21 cellular contexts compared by ENCODE assay signal in the genomic region with DNA sequence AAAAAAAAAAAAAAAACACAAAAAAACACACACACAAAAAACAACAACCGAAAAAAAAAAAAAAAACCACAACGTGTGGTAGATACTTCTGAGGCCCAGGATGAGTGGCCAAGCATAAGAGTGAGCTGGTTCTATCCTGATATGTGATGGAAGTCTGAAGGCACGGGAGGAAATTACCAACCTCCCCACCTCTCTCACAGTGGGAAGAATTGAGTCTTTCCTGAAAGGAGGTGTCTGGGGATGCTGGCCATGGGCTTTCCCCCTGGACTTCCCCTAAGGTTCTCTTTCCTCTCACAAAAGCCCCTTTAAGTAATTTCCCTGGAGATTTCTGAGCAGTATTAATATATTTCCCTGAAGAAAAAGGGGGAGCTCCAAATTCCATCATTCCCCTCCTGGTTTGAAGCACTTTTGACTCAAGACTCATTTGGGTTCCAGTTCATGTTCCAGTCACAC. TPM values are rescaled to one million over a fixed set of nuclear protein-coding genes. Genes with fewer than 3 reads are reported as not detected.
DNase-seq lines count a peak whose midpoint lies in the region; ATAC-seq, FAIRE-seq and TF ChIP-seq lines count a peak whose summit lies in the region.
"Had no signal": no experiment of that assay in that cellular context is flagged by ENCODE, and none has a peak within 500 bp of the region (broad histone marks: within the 10 kb centered on the region; RNA-seq: fewer than 3 reads in every experiment).

No MANE protein-coding gene starts in this region.

- DNase-seq in activated CD8-positive, alpha-beta T cell treated with anti-CD3 and anti-CD28 coated beads for 36 hours = no peak
- DNase-seq in activated CD8-positive, alpha-beta T cell treated with anti-CD3 and anti-CD28 coated beads, Interleukin-2, amount 10 ng/mL, durations not matched to agents 7 days and 5 days = no peak
- no peak for DNase-seq in GM12892 (ENCODE audit: insufficient read length)
- no peak for DNase-seq in mesendoderm
- DNase-seq in COR-L47 (lab: John Stamatoyannopoulos, UW) = no peak
- no peak for DNase-seq in HEK293T (ENCODE audit: extremely low spot score)
- DNase-seq: DMS153; EL; H9; Kasumi-1; NCI-H1436; NCI-H2081 treated with DMSO at 0.1 percent for 48 hours; NCI-H2227 treated with DMSO at 0.1 percent for 48 hours; NCI-H526 treated with DMSO at 0.1 percent for 48 hours; NK-92 treated with Interleukin-12 subunit alpha and Interleukin-12 subunit beta, amount 100 ng/mL, for 24 hours had no signal

- peak overlapping the region; percentile 24 for H3K23ac ChIP-seq in mesendoderm (ENCODE audit: low read length)

- no peak for TF ChIP-seq CTCF in activated CD8-positive, alpha-beta T cell treated with anti-CD3 and anti-CD28 coated beads for 36 hours (IDR thresholded peaks at IDR 0.05)

- H2AK5ac ChIP-seq in mesendoderm (ENCODE audit: low read length) = no peak overlapping the region

- H3K4me1 ChIP-seq in mesendoderm (ENCODE audit: control insufficient read depth, low read depth, low read length) = no peaks in the 10 kb centered on the region

- peaks cover 2% of the 10 kb centered on the region for H3K36me3 Mint-ChIP-seq in activated CD8-positive, alpha-beta T cell treated with anti-CD3 and anti-CD28 coated beads for 36 hours (ENCODE audit: low read depth)
- no peaks in the 10 kb centered on the region for H3K36me3 Mint-ChIP-seq in activated CD8-positive, alpha-beta T cell treated with anti-CD3 and anti-CD28 coated beads, Interleukin-2, amount 10 ng/mL, durations not matched to agents 7 days and 5 days (ENCODE audit: low read depth)
- H3K36me3 Mint-ChIP-seq in activated T-helper 17 cell treated with anti-CD3 and anti-CD28 coated beads, Interleukin-2, amount 50 U/mL, for 72 hours (ENCODE audit: low read depth) = no peaks in the 10 kb centered on the region

- H3K36me3 ChIP-seq in mesendoderm (ENCODE audit: control insufficient read depth, insufficient read depth, low read length) = no peaks in the 10 kb centered on the region

- H3K4me2 ChIP-seq in mesendoderm (ENCODE audit: low read length) = no peak overlapping the region
- H3K4me2 ChIP-seq: A549 had no signal

- no peaks in the 10 kb centered on the region for H3K27me3 Mint-ChIP-seq in activated CD8-positive, alpha-beta T cell treated with anti-CD3 and anti-CD28 coated beads for 36 hours
- no peaks in the 10 kb centered on the region for H3K27me3 Mint-ChIP-seq in activated CD8-positive, alpha-beta T cell treated with anti-CD3 and anti-CD28 coated beads, Interleukin-2, amount 10 ng/mL, durations not matched to agents 7 days and 5 days (ENCODE audit: low read depth)
- H3K27me3 Mint-ChIP-seq in activated T-helper 17 cell treated with anti-CD3 and anti-CD28 coated beads, Interleukin-2, amount 50 U/mL, for 72 hours = peaks cover 13% of the 10 kb centered on the region

- H3K27ac Mint-ChIP-seq in activated CD8-positive, alpha-beta T cell treated with anti-CD3 and anti-CD28 coated beads for 36 hours = peak overlapping the region; percentile 71
- H3K27ac Mint-ChIP-seq in activated CD8-positive, alpha-beta T cell treated with anti-CD3 and anti-CD28 coated beads, Interleukin-2, amount 10 ng/mL, durations not matched to agents 7 days and 5 days = no peak overlapping the region
- H3K27ac Mint-ChIP-seq in activated T-helper 17 cell treated with anti-CD3 and anti-CD28 coated beads, Interleukin-2, amount 50 U/mL, for 72 hours = peak overlapping the region; percentile 52
- H3K27ac Mint-ChIP-seq: H9 had no signal

- H3K4me3 ChIP-seq in mesendoderm (ENCODE audit: low read length) = no peak overlapping the region
- H3K4me3 ChIP-seq: A549 had no signal

- H4K8ac ChIP-seq in mesendoderm (ENCODE audit: low read depth, low read length) = no peak overlapping the region

- H3K27ac ChIP-seq in mesendoderm (ENCODE audit: low read depth, low read length) = no peak overlapping the region
- H3K27ac ChIP-seq: A549, C4-2B, RWPE1 had no signal

- no peak overlapping the region for H4K5ac ChIP-seq in mesendoderm (ENCODE audit: low read length)

- H3K9ac ChIP-seq in mesendoderm (ENCODE audit: low read length) = no peak overlapping the region

- peaks cover 64% of the 10 kb centered on the region for H3K4me1 Mint-ChIP-seq in activated CD8-positive, alpha-beta T cell treated with anti-CD3 and anti-CD28 coated beads for 36 hours (ENCODE audit: low read depth)
- peaks cover 45% of the 10 kb centered on the region for H3K4me1 Mint-ChIP-seq in activated CD8-positive, alpha-beta T cell treated with anti-CD3 and anti-CD28 coated beads, Interleukin-2, amount 10 ng/mL, durations not matched to agents 7 days and 5 days (ENCODE audit: low read depth)
- peaks cover 34% of the 10 kb centered on the region for H3K4me1 Mint-ChIP-seq in activated T-helper 17 cell treated with anti-CD3 and anti-CD28 coated beads, Interleukin-2, amount 50 U/mL, for 72 hours

- POLR2A ChIA-PET in activated CD8-positive, alpha-beta T cell treated with anti-CD3 and anti-CD28 coated beads for 36 hours (lab: Charles Lee) = interaction anchor here (0.6 to 1.2 kb wide), 2 partner anchors 8 to 904 kb away, joined by 3 read pairs; no protein-coding TSS in a partner anchor
- POLR2A ChIA-PET in activated CD8-positive, alpha-beta T cell treated with anti-CD3 and anti-CD28 coated beads, Interleukin-2, amount 10 ng/mL, durations not matched to agents 7 days and 5 days (lab: Charles Lee) = no interaction called here
- POLR2A ChIA-PET in HEK293T (lab: Yijun Ruan, JAX) = no interaction called here

- H3K18ac ChIP-seq in mesendoderm (ENCODE audit: low read length) = no peak overlapping the region

- no peak overlapping the region for H3K4ac ChIP-seq in mesendoderm (ENCODE audit: low read depth, low read length)

- no peaks in the 10 kb centered on the region for H3K27me3 ChIP-seq in mesendoderm (ENCODE audit: insufficient read depth, low read length, poor library complexity)

- WGBS in mesendoderm (ENCODE audit: extremely low coverage, insufficient coverage, low lambda C conversion rate) = no CpG with 5 or more reads among the region's 3 CpGs

- no peak for TF ChIP-seq POLR2A in GM12892 (IDR thresholded peaks at IDR 0.05; ENCODE audit: low read depth, low read length)

- no peaks in the 10 kb centered on the region for H3K79me1 ChIP-seq in mesendoderm (ENCODE audit: low read length)

- intact Hi-C loops in activated CD8-positive, alpha-beta T cell treated with anti-CD3 and anti-CD28 coated beads for 36 hours (cut with micrococcal nuclease) = no loop called here

- CTCF ChIA-PET in activated CD8-positive, alpha-beta T cell treated with anti-CD3 and anti-CD28 coated beads for 36 hours (lab: Charles Lee) = interaction anchor here (0.7 to 17.4 kb wide), 3 partner anchors 17 to 44 kb away, joined by 3 to 411 read pairs (median 3); no protein-coding TSS in a partner anchor
- CTCF ChIA-PET in activated CD8-positive, alpha-beta T cell treated with anti-CD3 and anti-CD28 coated beads, Interleukin-2, amount 10 ng/mL, durations not matched to agents 7 days and 5 days (lab: Charles Lee) = interaction anchor here (1.0 to 24.8 kb wide), 3 partner anchors 22 to 91 kb away, joined by 3 to 509 read pairs (median 4); no protein-coding TSS in a partner anchor
- CTCF ChIA-PET in HEK293T (lab: Yijun Ruan, JAX) = interaction anchor here (0.6 to 1.1 kb wide), 3 partner anchors 12 to 92 kb away, joined by 3 to 5 read pairs (median 5); no protein-coding TSS in a partner anchor

- no peak overlapping the region for H2BK15ac ChIP-seq in mesendoderm (replicated peaks; ENCODE audit: low read depth)

- no peak overlapping the region for H2BK120ac ChIP-seq in mesendoderm (ENCODE audit: low read depth, low read length)

- FAIRE-seq in GM12892 (lab: Jason Lieb, UNC) = peak; percentile 44
- FAIRE-seq: A549, GM18507 had no signal

- no peak overlapping the region for H3K4me3 Mint-ChIP-seq in activated CD8-positive, alpha-beta T cell treated with anti-CD3 and anti-CD28 coated beads for 36 hours
- H3K4me3 Mint-ChIP-seq in activated CD8-positive, alpha-beta T cell treated with anti-CD3 and anti-CD28 coated beads, Interleukin-2, amount 10 ng/mL, durations not matched to agents 7 days and 5 days = no peak overlapping the region
- peak overlapping the region; percentile 32 for H3K4me3 Mint-ChIP-seq in activated T-helper 17 cell treated with anti-CD3 and anti-CD28 coated beads, Interleukin-2, amount 50 U/mL, for 72 hours
- H3K4me3 Mint-ChIP-seq: H9 had no signal

- H3K79me2 ChIP-seq in mesendoderm (ENCODE audit: control insufficient read depth, insufficient read depth, low read length) = no peaks in the 10 kb centered on the region

- H2BK5ac ChIP-seq in mesendoderm (ENCODE audit: low read length) = no peak overlapping the region

- no peak overlapping the region for H3K56ac ChIP-seq in mesendoderm (ENCODE audit: low read length)

- H3K9me3 Mint-ChIP-seq in activated CD8-positive, alpha-beta T cell treated with anti-CD3 and anti-CD28 coated beads for 36 hours = no peaks in the 10 kb centered on the region
- no peaks in the 10 kb centered on the region for H3K9me3 Mint-ChIP-seq in activated CD8-positive, alpha-beta T cell treated with anti-CD3 and anti-CD28 coated beads, Interleukin-2, amount 10 ng/mL, durations not matched to agents 7 days and 5 days (ENCODE audit: insufficient read depth)
- H3K9me3 Mint-ChIP-seq in activated T-helper 17 cell treated with anti-CD3 and anti-CD28 coated beads, Interleukin-2, amount 50 U/mL, for 72 hours = no peaks in the 10 kb centered on the region
- H3K9me3 Mint-ChIP-seq: H9 had no signal

- ATAC-seq in activated CD8-positive, alpha-beta T cell treated with anti-CD3 and anti-CD28 coated beads for 36 hours = no peak
- no peak for ATAC-seq in activated CD8-positive, alpha-beta T cell treated with anti-CD3 and anti-CD28 coated beads, Interleukin-2, amount 10 ng/mL, durations not matched to agents 7 days and 5 days
- ATAC-seq in activated T-helper 17 cell treated with anti-CD3 and anti-CD28 coated beads, Interleukin-2, amount 50 U/mL, for 72 hours (replicated peaks) = peak; percentile 58
- no peak for ATAC-seq in HG03135 (IDR thresholded peaks at IDR 0.05; ENCODE audit: unreplicated experiment)
- ATAC-seq: A549 had no signal

TF ChIP-seq in HEK293T, 16 proteins besides CTCF, POLR2A, EP300 and RAD21 (continues in another document):
- TF ChIP-seq ZNF384 (IDR thresholded peaks at IDR 0.05) = no peak

RNA-seq across cellular contexts. Expression of a gene that starts 5.2 kb away (rescaled TPM):
- 1 to 10 TPM; 6.6 to 7.1 TPM for total RNA-seq in activated CD8-positive, alpha-beta T cell treated with anti-CD3 and anti-CD28 coated beads for 36 hours
- total RNA-seq in activated CD8-positive, alpha-beta T cell treated with anti-CD3 and anti-CD28 coated beads, Interleukin-2, amount 10 ng/mL, durations not matched to agents 7 days and 5 days = 1 to 10 TPM; 2.6 to 2.7 TPM
- 1.1 TPM for polyA plus RNA-seq in GM12892 (2012; ENCODE audit: missing spikeins)
- 1 to 10 TPM; 2.6 to 3.5 TPM for total RNA-seq in activated T-helper 17 cell treated with anti-CD3 and anti-CD28 coated beads, Interleukin-2, amount 50 U/mL, for 72 hours
- polyA plus RNA-seq in mesendoderm (2013, experiment 1 of 2) = 3.2 TPM
- polyA plus RNA-seq in mesendoderm (2013, experiment 2 of 2) = 3.2 TPM

RNA-seq across cellular contexts. Expression of a gene that starts 21.5 kb away (rescaled TPM):
- 10 to 100 TPM; 10.0 to 10.7 TPM for total RNA-seq in activated CD8-positive, alpha-beta T cell treated with anti-CD3 and anti-CD28 coated beads for 36 hours
- total RNA-seq in activated CD8-positive, alpha-beta T cell treated with anti-CD3 and anti-CD28 coated beads, Interleukin-2, amount 10 ng/mL, durations not matched to agents 7 days and 5 days = 10 to 100 TPM in 1 of 2 experiments, 1 to 10 TPM in 1; 9.7 to 10.4 TPM
- 2.0 TPM for polyA plus RNA-seq in GM12892 (2012; ENCODE audit: missing spikeins)
- 1 to 10 TPM; 9.8 to 10.0 TPM for total RNA-seq in activated T-helper 17 cell treated with anti-CD3 and anti-CD28 coated beads, Interleukin-2, amount 50 U/mL, for 72 hours
- polyA plus RNA-seq in mesendoderm (2013, experiment 1 of 2) = 3.8 TPM
- 3.6 TPM for polyA plus RNA-seq in mesendoderm (2013, experiment 2 of 2)
